ENCODE assay signal across 11 cellular contexts in the genomic region with DNA sequence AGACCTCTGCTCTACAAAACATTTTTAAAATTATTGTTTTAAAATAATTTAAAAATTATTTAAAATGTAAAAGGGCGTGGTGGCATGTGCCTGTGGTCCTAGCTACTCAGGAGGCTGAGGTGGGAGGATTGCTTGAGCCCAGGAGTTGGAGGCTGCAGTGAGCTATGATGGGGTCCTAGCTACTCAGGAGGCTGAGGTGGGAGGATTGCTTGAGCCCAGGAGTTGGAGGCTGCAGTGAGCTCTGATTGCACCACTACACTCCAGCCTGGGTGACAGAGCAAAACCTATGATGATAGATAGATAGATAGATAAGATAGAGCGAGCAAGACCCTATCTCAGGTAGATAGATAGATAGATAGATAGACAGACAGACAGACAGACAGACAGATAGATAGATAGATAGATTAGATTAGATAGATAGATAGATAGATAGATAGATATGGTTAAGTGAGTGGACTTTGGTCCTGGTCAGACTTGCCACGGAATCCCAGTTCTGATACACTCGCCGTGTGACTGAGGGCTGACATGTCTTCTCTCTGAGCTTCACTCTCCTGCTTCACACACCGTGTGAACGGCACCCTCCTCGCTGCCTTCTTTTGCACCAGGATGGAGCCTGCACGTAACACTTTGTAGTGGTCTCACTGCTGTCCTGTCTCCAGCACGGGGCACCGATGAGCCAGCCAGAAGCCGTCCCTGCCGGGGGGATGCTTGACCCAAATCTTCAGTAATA. TPM values are rescaled to one million over a fixed set of nuclear protein-coding genes. Genes with fewer than 3 reads are reported as not detected.
DNase-seq lines count a peak whose midpoint lies in the region; TF ChIP-seq lines count a peak whose summit lies in the region.
"Not testable (repeated sequence)": the region's sequence is repeated elsewhere in the genome, so short reads cannot be mapped to it uniquely, and the experiment has no call there.
"Had no signal": no experiment of that assay in that cellular context is flagged by ENCODE, and none has a peak within 500 bp of the region (broad histone marks: within the 10 kb centered on the region; RNA-seq: fewer than 3 reads in every experiment).

No MANE protein-coding gene starts in this region.

- not testable (repeated sequence) for TF ChIP-seq CTCF in 22Rv1 (IDR thresholded peaks at IDR 0.05); LNCaP clone FGC (IDR thresholded peaks at IDR 0.05; ENCODE audit: control insufficient read depth, extremely low read depth, insufficient read depth); ascending aorta (IDR thresholded peaks at IDR 0.05); prostate gland (IDR thresholded peaks at IDR 0.05); thyroid gland (IDR thresholded peaks at IDR 0.05)

- intact Hi-C loops in ascending aorta (cut with DNase I); prostate gland (cut with DNase I); thyroid gland (cut with DNase I): not testable (repeated sequence)

- not testable (repeated sequence) for H3K36me3 ChIP-seq in ascending aorta; endocrine pancreas (ENCODE audit: control insufficient read depth, insufficient read depth, low read length); iPS-20b (ENCODE audit: insufficient read depth, low read depth, low read length); muscle layer of colon (ENCODE audit: insufficient read depth, low read length); prostate gland; thyroid gland

- WGBS in prostate gland: 31% methylated on average over 13 of the region's 13 CpGs
- WGBS in thyroid gland, 2 donors: 48 to 54% methylated on average over 13 of the region's 13 CpGs

- H3K9ac ChIP-seq in endocrine pancreas (ENCODE audit: control insufficient read depth, insufficient read depth, low read length) (peak overlapping the region; percentile 30), iPS-20b (ENCODE audit: low read depth, low read length) (peak overlapping the region; percentile 16; the same call in 1 of the 2 replicates), muscle layer of colon (ENCODE audit: low read length) (peak overlapping the region; percentile 13)

- DNase-seq in LNCaP clone FGC (ENCODE audit: low read depth); ascending aorta (ENCODE audit: low spot score in 2 of 2); prostate gland (ENCODE audit: low spot score); thyroid gland: not testable (repeated sequence)

- H3K4me3 ChIP-seq in LNCaP clone FGC (ENCODE audit: low read depth, low read length): 0 out of 2 replicates have a peak overlapping the region, but pooled peaks have one; percentile 19
- H3K4me3 ChIP-seq in ascending aorta: peak overlapping the region in 1 of 2 donors; percentile 52
- H3K4me3 ChIP-seq in endocrine pancreas (ENCODE audit: control insufficient read depth, insufficient read depth, low read length): peak overlapping the region; percentile 43
- H3K4me3 ChIP-seq in iPS-20b (ENCODE audit: low read length); prostate gland; thyroid gland (replicated peaks in 1 of 3): not testable (repeated sequence)
- H3K4me3 ChIP-seq in muscle layer of colon (ENCODE audit: low read depth in 1 of 2, low read length in 2 of 2): peak overlapping the region in 1 of 2 donors; percentile 22

- H3K4me1 ChIP-seq in ascending aorta (peaks cover 6 to 34% of the 10 kb centered on the region in 2 donors), iPS-20b (ENCODE audit: insufficient read depth, low read length) (peaks cover 46% of the 10 kb centered on the region), muscle layer of colon (ENCODE audit: insufficient read depth, low read length) (peaks cover 52% of the 10 kb centered on the region), prostate gland (replicated peaks) (peaks cover 30% of the 10 kb centered on the region), thyroid gland (peaks cover 38 to 47% of the 10 kb centered on the region in 2 donors)
- H3K4me1 ChIP-seq in endocrine pancreas (ENCODE audit: control insufficient read depth, insufficient read depth, low read length): not testable (repeated sequence)

- not testable (repeated sequence) for H3K27me3 ChIP-seq in ascending aorta; endocrine pancreas (ENCODE audit: control insufficient read depth, insufficient read depth, low read length); iPS-20b (ENCODE audit: insufficient read depth, low read length); muscle layer of colon (ENCODE audit: control insufficient read depth in 1 of 2, insufficient read depth in 2 of 2, low read length in 2 of 2); prostate gland (replicated peaks; ENCODE audit: insufficient read depth); thyroid gland

- H3K27ac ChIP-seq in 22Rv1 (peak overlapping the region; percentile 77), ascending aorta (peak overlapping the region; percentile 41 to 64), muscle layer of colon (ENCODE audit: low read depth, low read length) (peak overlapping the region; percentile 74), prostate gland (peak overlapping the region; percentile 80 to 88), thyroid gland (peak overlapping the region; percentile 80 to 81 (median 80))
- H3K27ac ChIP-seq in iPS-20b (ENCODE audit: low read length): not testable (repeated sequence)

- not testable (repeated sequence) for TF ChIP-seq POLR2A in prostate gland (IDR thresholded peaks at IDR 0.05); thyroid gland (IDR thresholded peaks at IDR 0.05)

- not testable (repeated sequence) for H3K9me3 ChIP-seq in ascending aorta; endocrine pancreas (ENCODE audit: control insufficient read depth, low read length); iPS-20b (ENCODE audit: insufficient read depth, low read depth, low read length); muscle layer of colon (ENCODE audit: low read length); prostate gland; thyroid gland

RNA-seq across cellular contexts. Expression of gene PAK4, which starts 18.3 kb away (rescaled TPM):
- total RNA-seq in ascending aorta (27.4 TPM), prostate gland (100 to 1,000 TPM; 111 to 123 TPM), thyroid gland (10 to 100 TPM; 12.4 to 24.9 (median 23.2) TPM)

RNA-seq across cellular contexts. Expression of gene NCCRP1, which starts 52.8 kb away (rescaled TPM):
- not detected for total RNA-seq in ascending aorta
- 1 to 10 TPM; 1.4 to 2.7 TPM for total RNA-seq in prostate gland
- total RNA-seq in thyroid gland: under 1 TPM in 3 of 4 donors, not detected in 1; 0.45 to 0.81 (median 0.78) TPM
- total RNA-seq: activated naive CD8-positive, alpha-beta T cell treated with anti-CD3 and anti-CD28 coated beads for 36 hours; lung microvascular endothelial cell had no signal

RNA-seq across cellular contexts. Expression of gene ACP7, which starts 59.8 kb away (rescaled TPM):
- total RNA-seq in ascending aorta (not detected), prostate gland (under 1 TPM in 1 of 2 donors, not detected in 1; 0.80 TPM), thyroid gland (under 1 TPM in 1 of 4 donors, not detected in 3; 0.22 TPM)
- total RNA-seq: activated naive CD8-positive, alpha-beta T cell treated with anti-CD3 and anti-CD28 coated beads for 36 hours; lung microvascular endothelial cell; psoas muscle had no signal
